Comparison of ENCODE assay signal across 8 cellular contexts in genomic region chr1:156889802-156890585, GRCh38.
DNase-seq lines count a peak whose midpoint lies in the region; ATAC-seq and TF ChIP-seq lines count a peak whose summit lies in the region.

No MANE protein-coding gene starts in this region.

- no peaks in the 10 kb centered on the region for H3K9me3 ChIP-seq in effector memory CD4-positive, alpha-beta T cell (ENCODE audit: control insufficient read depth, low read length)

- peaks cover 17% of the 10 kb centered on the region for H3K4me1 ChIP-seq in effector memory CD4-positive, alpha-beta T cell (ENCODE audit: control insufficient read depth, insufficient read depth, low read length, poor library complexity, severe bottlenecking)

- TF ChIP-seq CTCF in C4-2B (conservative IDR thresholded peaks at IDR 0.05) (peak; percentile 93), HFF-Myc (IDR thresholded peaks at IDR 0.05; ENCODE audit: low read depth, low read length, missing control alignments) (peak; percentile 86)

- no peak overlapping the region for H3K4me3 Mint-ChIP-seq in memory B cell

- H3K36me3 ChIP-seq in effector memory CD4-positive, alpha-beta T cell (ENCODE audit: control insufficient read depth, insufficient read depth, low read length) = no peaks in the 10 kb centered on the region

- peak; percentile 26 for ATAC-seq in memory B cell (ENCODE audit: low read depth)
- no peak for ATAC-seq in GM18517 (IDR thresholded peaks at IDR 0.05; ENCODE audit: unreplicated experiment)

- H3K36me3 Mint-ChIP-seq in memory B cell = no peaks in the 10 kb centered on the region

- no peaks in the 10 kb centered on the region for H3K9me3 Mint-ChIP-seq in memory B cell

- peaks cover 3% of the 10 kb centered on the region for H3K4me1 Mint-ChIP-seq in memory B cell

- no peak for DNase-seq in HFF-Myc (ENCODE audit: extremely low read depth, low read depth)
- peak; percentile 78 for DNase-seq in NCI-H526 treated with DMSO at 0.1 percent for 48 hours (lab: John Stamatoyannopoulos, UW)
- peak; percentile 32 to 46 for DNase-seq in activated CD4-positive, alpha-beta T cell treated with anti-CD3 and anti-CD28 coated beads, Interleukin-2, amount 50 U/mL, for 4 hours
- peak; percentile 17 to 31 (median 22) for DNase-seq in effector memory CD4-positive, alpha-beta T cell
- DNase-seq in memory B cell (ENCODE audit: low spot score in 2 of 2) = peak; percentile 47 to 56
- peak; percentile 14 to 27 for DNase-seq in stimulated activated CD8-positive, alpha-beta memory T cell treated with anti-CD3 and anti-CD28 coated beads, Interleukin-4, amount 100 ng/mL, for 4 hours (ENCODE audit: low read depth in 2 of 2, low spot score in 1 of 2)

- H3K27ac Mint-ChIP-seq in memory B cell = no peak overlapping the region

- H3K27me3 ChIP-seq in effector memory CD4-positive, alpha-beta T cell (replicated peaks; ENCODE audit: control insufficient read depth, insufficient read depth, low read length, poor library complexity, severe bottlenecking) = peaks cover 22% of the 10 kb centered on the region

- no peak overlapping the region for H3K27ac ChIP-seq in C4-2B
- no peak overlapping the region for H3K27ac ChIP-seq in effector memory CD4-positive, alpha-beta T cell (ENCODE audit: insufficient read depth, low read length, poor library complexity, severe bottlenecking)

- H3K4me3 ChIP-seq in HFF-Myc (replicated peaks; ENCODE audit: low read depth, low read length) = no peak overlapping the region
- H3K4me3 ChIP-seq in effector memory CD4-positive, alpha-beta T cell (ENCODE audit: insufficient read depth, low read depth, low read length, poor library complexity, severe bottlenecking) = no peak overlapping the region

- H3K27me3 Mint-ChIP-seq in memory B cell = peaks cover 22% of the 10 kb centered on the region
